Comparison of ENCODE assay signal across 14 cellular contexts in genomic region chrX:154886789-154887221, GRCh38. TPM values are rescaled to one million over a fixed set of nuclear protein-coding genes. Genes with fewer than 3 reads are reported as not detected.
A peak's percentile ranks its signal among the peaks of the same experiment; 100 is the strongest.
DNase-seq lines count a peak whose midpoint lies in the region; ATAC-seq and TF ChIP-seq lines count a peak whose summit lies in the region.
"Not testable (repeated sequence)": the region's sequence is repeated elsewhere in the genome, so short reads cannot be mapped to it uniquely, and the experiment has no call there.
"Had no signal": no experiment of that assay in that cellular context is flagged by ENCODE, and none has a peak within 500 bp of the region (broad histone marks: within the 10 kb centered on the region; RNA-seq: fewer than 3 reads in every experiment).

No MANE protein-coding gene starts in this region.

- not testable (repeated sequence) for H3K9me3 ChIP-seq in CD8-positive, alpha-beta T cell (ENCODE audit: low read length)

- CTCF ChIA-PET in CD8-positive, alpha-beta T cell (lab: Charles Lee) = not testable (repeated sequence)

- H3K27me3 ChIP-seq in CD8-positive, alpha-beta T cell (ENCODE audit: insufficient read depth, low read length); foreskin keratinocyte: not testable (repeated sequence)

- not testable (repeated sequence) for H3K27ac Mint-ChIP-seq in CD8-positive, alpha-beta T cell; natural killer cell

- H3K9me3 Mint-ChIP-seq in CD8-positive, alpha-beta T cell; natural killer cell: not testable (repeated sequence)

- not testable (repeated sequence) for TF ChIP-seq CTCF in CD8-positive, alpha-beta T cell (IDR thresholded peaks at IDR 0.05); foreskin keratinocyte (conservative IDR thresholded peaks at IDR 0.05); natural killer cell (IDR thresholded peaks at IDR 0.05)

- not testable (repeated sequence) for H3K36me3 Mint-ChIP-seq in CD8-positive, alpha-beta T cell; natural killer cell

- DNase-seq in CD8-positive, alpha-beta T cell; foreskin keratinocyte; natural killer cell: not testable (repeated sequence)

- not testable (repeated sequence) for H3K4me1 ChIP-seq in CD8-positive, alpha-beta T cell (ENCODE audit: insufficient read depth, low read length); foreskin keratinocyte

- POLR2A ChIA-PET in CD8-positive, alpha-beta T cell (lab: Charles Lee) = not testable (repeated sequence)

- H3K36me3 ChIP-seq in CD8-positive, alpha-beta T cell (ENCODE audit: insufficient read depth, low read length) = not testable (repeated sequence)

- H3K4me1 Mint-ChIP-seq in CD8-positive, alpha-beta T cell (ENCODE audit: low read depth) = peaks cover 15% of the 10 kb centered on the region
- not testable (repeated sequence) for H3K4me1 Mint-ChIP-seq in natural killer cell

- H3K4me3 Mint-ChIP-seq in CD8-positive, alpha-beta T cell; natural killer cell: not testable (repeated sequence)

- not testable (repeated sequence) for H3K4me3 ChIP-seq in CD8-positive, alpha-beta T cell (ENCODE audit: low read depth, low read length)

- not testable (repeated sequence) for H3K27ac ChIP-seq in CD8-positive, alpha-beta T cell (ENCODE audit: low read depth, low read length); foreskin keratinocyte

- not testable (repeated sequence) for H3K27me3 Mint-ChIP-seq in CD8-positive, alpha-beta T cell (ENCODE audit: low read depth); natural killer cell (ENCODE audit: low read depth in 2 of 2)

- peak; percentile 61 for ATAC-seq in CD8-positive, alpha-beta T cell
- ATAC-seq in GM19324 (IDR thresholded peaks at IDR 0.05; ENCODE audit: low FRiP score, unreplicated experiment) (peak; percentile 41), GM21529 (IDR thresholded peaks at IDR 0.05; ENCODE audit: unreplicated experiment) (peak; percentile 53), HG02870 (IDR thresholded peaks at IDR 0.05; ENCODE audit: unreplicated experiment) (peak; percentile 41), HG03196 (IDR thresholded peaks at IDR 0.05; ENCODE audit: unreplicated experiment) (peak; percentile 56), SK-N-SH treated with all-trans-retinoic acid at 6 μM for 48 hours (peak; percentile 48), foreskin keratinocyte (peak; percentile 64), natural killer cell (peak; percentile 61 to 68 (median 67))

- intact Hi-C loops in CD8-positive, alpha-beta T cell (cut with DNase I, micrococcal nuclease); natural killer cell (cut with micrococcal nuclease): not testable (repeated sequence)

RNA-seq across cellular contexts. Expression of gene F8A1, which starts 0.7 kb away (rescaled TPM):
- total RNA-seq in CD8-positive, alpha-beta T cell = 10 to 100 TPM; 23.2 to 25.5 TPM
- 8.1 and 8.5 TPM in 2 replicates for total RNA-seq in foreskin keratinocyte
- 16.6 and 16.8 TPM in 2 replicates for polyA plus RNA-seq in foreskin keratinocyte
- 10 to 100 TPM; 12.0 to 32.9 (median 12.4) TPM for total RNA-seq in natural killer cell

RNA-seq across cellular contexts. Expression of gene SMIM9, which starts 52.3 kb away (rescaled TPM):
- total RNA-seq in CD8-positive, alpha-beta T cell = not detected
- total RNA-seq in foreskin keratinocyte = not detected in 2 replicates
- not detected in 2 replicates for polyA plus RNA-seq in foreskin keratinocyte
- not detected for total RNA-seq in natural killer cell
- total RNA-seq: A673; ascending aorta; CD4-positive, alpha-beta memory T cell; endothelial cell of umbilical vein; Peyer's patch; thyroid gland had no signal
- polyA plus RNA-seq: CD4-positive, alpha-beta memory T cell; endothelial cell of umbilical vein had no signal
